In genomic region chr20:46126440-46127056, GRCh38 we compare ENCODE assay signal across 17 cellular contexts.
"Had no signal": no experiment of that assay in that cellular context is flagged by ENCODE, and none has a peak within 500 bp of the region (broad histone marks: within the 10 kb centered on the region; RNA-seq: fewer than 3 reads in every experiment).

No MANE protein-coding gene starts in this region.

- H3K4me2 ChIP-seq: hepatocyte had no signal

- H2AFZ ChIP-seq: hepatocyte had no signal

- H3K36me3 ChIP-seq: ovary had no signal

- H3K9me3 ChIP-seq: ovary, spleen, tibial artery had no signal

- H3K4me3 Mint-ChIP-seq: activated CD4-positive, alpha-beta T cell treated with anti-CD3 and anti-CD28 coated beads, Interleukin-2, amount 10 ng/mL, durations not matched to agents 7 days and 5 days; activated naive CD8-positive, alpha-beta T cell; effector memory CD8-positive, alpha-beta T cell; natural killer cell had no signal

- H3K9me3 Mint-ChIP-seq: activated CD4-positive, alpha-beta T cell treated with anti-CD3 and anti-CD28 coated beads, Interleukin-2, amount 10 ng/mL, durations not matched to agents 7 days and 5 days; effector memory CD8-positive, alpha-beta T cell; natural killer cell had no signal

- H3K27me3 ChIP-seq: ovary had no signal

- H3K4me1 ChIP-seq: tibial artery had no signal

- DNase-seq: activated CD4-positive, alpha-beta T cell treated with anti-CD3 and anti-CD28 coated beads, Interleukin-2, amount 10 ng/mL, durations not matched to agents 7 days and 5 days; activated CD8-positive, alpha-beta memory T cell treated with anti-CD3 and anti-CD28 coated beads for 24 hours; activated CD8-positive, alpha-beta memory T cell treated with anti-CD3 and anti-CD28 coated beads, Interleukin-2, amount 50 U/mL, for 48 hours; amygdala; effector memory CD8-positive, alpha-beta T cell; left cardiac atrium; natural killer cell; ovary; stimulated activated CD4-positive, alpha-beta T cell treated with anti-CD3 and anti-CD28 coated beads, Interleukin-4, amount 100 ng/mL, for 4 hours; stimulated activated naive CD4-positive, alpha-beta T cell; T1000 had no signal

- H3K4me3 ChIP-seq: hepatocyte, ovary, spleen, tibial artery had no signal

- H3K27ac Mint-ChIP-seq: activated CD4-positive, alpha-beta T cell treated with anti-CD3 and anti-CD28 coated beads, Interleukin-2, amount 10 ng/mL, durations not matched to agents 7 days and 5 days; activated naive CD8-positive, alpha-beta T cell; effector memory CD8-positive, alpha-beta T cell; natural killer cell had no signal

- H3K79me2 ChIP-seq: hepatocyte had no signal

- H3K27ac ChIP-seq: hepatocyte, ovary, spleen, tibial artery had no signal

- H3K36me3 Mint-ChIP-seq: natural killer cell had no signal

- ATAC-seq: activated CD4-positive, CD25-positive, alpha-beta regulatory T cell treated with anti-CD3 and anti-CD28 coated beads, Interleukin-2, amount 50 U/mL, for 24 hours; effector memory CD8-positive, alpha-beta T cell; left cardiac atrium; natural killer cell; sciatic nerve had no signal
